In genomic region chr1:53063744-53064515, GRCh38 we compare ENCODE assay signal across 17 cellular contexts. TPM values are rescaled to one million over a fixed set of nuclear protein-coding genes. Genes with fewer than 3 reads are reported as not detected.
DNase-seq lines count a peak whose midpoint lies in the region; ATAC-seq and TF ChIP-seq lines count a peak whose summit lies in the region.
"Had no signal": no experiment of that assay in that cellular context is flagged by ENCODE, and none has a peak within 500 bp of the region (broad histone marks: within the 10 kb centered on the region; RNA-seq: fewer than 3 reads in every experiment).

No MANE protein-coding gene starts in this region.

- intact Hi-C loops in breast epithelium (cut with DNase I; ENCODE audit: low total_unique reads) (no loop called here), mammary epithelial cell (cut with micrococcal nuclease) (no loop called here), uterus (cut with DNase I; ENCODE audit: low total_unique reads) (loop anchor here (10.0 kb wide), 1 partner anchor 121 kb away; no protein-coding TSS in a partner anchor)

- H3K27ac Mint-ChIP-seq in glutamatergic neuron (ENCODE audit: unreplicated experiment) (no peak overlapping the region), neural progenitor cell (no peak overlapping the region)
- H3K27ac Mint-ChIP-seq: activated CD4-positive, alpha-beta T cell treated with anti-CD3 and anti-CD28 coated beads for 36 hours; activated T-cell treated with anti-CD3 and anti-CD28 coated beads, Interleukin-2, amount 50 U/mL, for 24 hours had no signal

- dilution Hi-C loops in mammary epithelial cell (cut with HindIII; ENCODE audit: low sequenced_read_pairs): no loop called here

- no peak for TF ChIP-seq CTCF in breast epithelium (IDR thresholded peaks at IDR 0.05)
- TF ChIP-seq CTCF in mammary epithelial cell (conservative IDR thresholded peaks at IDR 0.05 in 1 of 2, IDR thresholded peaks at IDR 0.05 in 1 of 2; ENCODE audit: extremely low read depth in 1 of 2, insufficient read depth in 1 of 2, low read depth in 1 of 2, low read length in 2 of 2): no peak
- no peak for TF ChIP-seq CTCF in glutamatergic neuron (IDR thresholded peaks at IDR 0.05; ENCODE audit: partially characterized antibody, unreplicated experiment)
- no peak for TF ChIP-seq CTCF in neural progenitor cell (IDR thresholded peaks at IDR 0.05)
- TF ChIP-seq CTCF in uterus (IDR thresholded peaks at IDR 0.05): no peak

- TF ChIP-seq POLR2A in breast epithelium (IDR thresholded peaks at IDR 0.05) (no peak), uterus (IDR thresholded peaks at IDR 0.05) (no peak)

- ATAC-seq in GM21515 (IDR thresholded peaks at IDR 0.05; ENCODE audit: unreplicated experiment) (no peak), GM18519 (IDR thresholded peaks at IDR 0.05; ENCODE audit: low FRiP score, unreplicated experiment) (no peak), HG03139 (IDR thresholded peaks at IDR 0.05; ENCODE audit: unreplicated experiment) (no peak)
- ATAC-seq: A549; activated CD4-positive, alpha-beta T cell treated with anti-CD3 and anti-CD28 coated beads for 36 hours; HepG2 had no signal

- peaks cover 5% of the 10 kb centered on the region for H3F3A ChIP-seq in neural progenitor cell (ENCODE audit: low read depth)

- BruUV-seq in mammary epithelial cell (replicated peaks; lab: Mats Ljungman, UMichigan): no TSS peak

- no peak overlapping the region for H3K4me2 ChIP-seq in mammary epithelial cell (ENCODE audit: insufficient read depth, low read depth, low read length)
- H3K4me2 ChIP-seq in neural progenitor cell: no peak overlapping the region
- H3K4me2 ChIP-seq: A549 had no signal

- H2AFZ ChIP-seq in mammary epithelial cell (ENCODE audit: low read depth, low read length) (no peak overlapping the region), neural progenitor cell (replicated peaks) (no peak overlapping the region)

- CTCF ChIA-PET in mammary epithelial cell (lab: Charles Lee; ENCODE audit: low non-redundant PET): no interaction called here

- no peak overlapping the region for H3K9ac ChIP-seq in mammary epithelial cell (ENCODE audit: insufficient read depth, low read length)
- H3K9ac ChIP-seq in neural progenitor cell: no peak overlapping the region

- H3K27me3 Mint-ChIP-seq in glutamatergic neuron (ENCODE audit: unreplicated experiment): peaks cover 14% of the 10 kb centered on the region
- peaks cover 46% of the 10 kb centered on the region for H3K27me3 Mint-ChIP-seq in neural progenitor cell (ENCODE audit: insufficient read depth, low read depth)

- H3K9me3 ChIP-seq in breast epithelium (no peaks in the 10 kb centered on the region), mammary epithelial cell (replicated peaks; ENCODE audit: insufficient read depth, low read length) (no peaks in the 10 kb centered on the region), neural progenitor cell (ENCODE audit: low read depth) (no peaks in the 10 kb centered on the region), uterus (no peaks in the 10 kb centered on the region)
- H3K9me3 ChIP-seq: A549 had no signal

- DNase-seq in breast epithelium (ENCODE audit: low spot score in 2 of 2): no peak
- DNase-seq in mammary epithelial cell: no peak
- no peak for DNase-seq in glutamatergic neuron
- DNase-seq in neural progenitor cell (ENCODE audit: low spot score): no peak
- no peak for DNase-seq in uterus
- DNase-seq: activated CD4-positive, alpha-beta T cell treated with anti-CD3 and anti-CD28 coated beads for 36 hours; cortex of kidney; NCI-H2171 treated with DMSO at 0.1 percent for 48 hours; NK-92 treated with Interleukin-12 subunit alpha and Interleukin-12 subunit beta, amount 100 ng/mL, for 24 hours; stimulated activated CD4-positive, alpha-beta T cell treated with anti-CD3 and anti-CD28 coated beads, Interleukin-2, amount 100 ng/mL, for 24 hours; T-helper 9 cell had no signal

- 91% methylated on average over 9 of the region's 9 CpGs for WGBS in mammary epithelial cell (ENCODE audit: low coverage, missing lambda C conversion rate)

- H3K36me3 ChIP-seq in breast epithelium: no peaks in the 10 kb centered on the region
- H3K36me3 ChIP-seq in mammary epithelial cell (ENCODE audit: insufficient read depth, low read length): no peaks in the 10 kb centered on the region
- no peaks in the 10 kb centered on the region for H3K36me3 ChIP-seq in neural progenitor cell
- no peaks in the 10 kb centered on the region for H3K36me3 ChIP-seq in uterus

- H3K4me1 Mint-ChIP-seq in glutamatergic neuron (ENCODE audit: low read depth, unreplicated experiment): no peaks in the 10 kb centered on the region
- peaks cover 13% of the 10 kb centered on the region for H3K4me1 Mint-ChIP-seq in neural progenitor cell

- H3K9me3 Mint-ChIP-seq in glutamatergic neuron (ENCODE audit: unreplicated experiment) (peaks cover 5% of the 10 kb centered on the region), neural progenitor cell (no peaks in the 10 kb centered on the region)
- H3K9me3 Mint-ChIP-seq: activated T-cell treated with anti-CD3 and anti-CD28 coated beads, Interleukin-2, amount 50 U/mL, for 24 hours had no signal

- H3K27me3 ChIP-seq in breast epithelium: peaks cover 4 to 6% of the 10 kb centered on the region in 2 donors
- peaks cover 25% of the 10 kb centered on the region for H3K27me3 ChIP-seq in mammary epithelial cell (ENCODE audit: insufficient read depth, low read length)
- H3K27me3 ChIP-seq in neural progenitor cell: peaks cover 66% of the 10 kb centered on the region
- no peaks in the 10 kb centered on the region for H3K27me3 ChIP-seq in uterus

- H3K27ac ChIP-seq in breast epithelium: peak overlapping the region in 1 of 2 donors; percentile 94
- H3K27ac ChIP-seq in mammary epithelial cell (ENCODE audit: insufficient read depth, low read depth, low read length): no peak overlapping the region
- no peak overlapping the region for H3K27ac ChIP-seq in neural progenitor cell
- peak overlapping the region; percentile 84 to 88 for H3K27ac ChIP-seq in uterus
- H3K27ac ChIP-seq: A549 had no signal

- no peaks in the 10 kb centered on the region for H3K36me3 Mint-ChIP-seq in glutamatergic neuron (ENCODE audit: unreplicated experiment)
- H3K36me3 Mint-ChIP-seq in neural progenitor cell: no peaks in the 10 kb centered on the region

- no peaks in the 10 kb centered on the region for H3K79me2 ChIP-seq in mammary epithelial cell (ENCODE audit: insufficient read depth, low read length)
- no peaks in the 10 kb centered on the region for H3K79me2 ChIP-seq in neural progenitor cell (ENCODE audit: low read depth)

- in situ Hi-C loops in mammary epithelial cell (cut with MboI; ENCODE audit: low sequenced_read_pairs in 2 of 2): no loop called here

- H3K4me3 ChIP-seq in breast epithelium (peak overlapping the region; percentile 70 to 83 (median 72)), mammary epithelial cell (replicated peaks in 1 of 3; ENCODE audit: insufficient read depth in 1 of 3, low read depth in 2 of 3, low read length in 3 of 3) (no peak overlapping the region), neural progenitor cell (no peak overlapping the region), uterus (peak overlapping the region in 1 of 2 donors; percentile 90)
- H3K4me3 ChIP-seq: A549 had no signal

- H3K4me3 Mint-ChIP-seq in glutamatergic neuron (ENCODE audit: unreplicated experiment): peak overlapping the region; percentile 63
- H3K4me3 Mint-ChIP-seq in neural progenitor cell: peak overlapping the region; percentile 37

- H4K20me1 ChIP-seq in mammary epithelial cell (ENCODE audit: insufficient read depth, low read length): no peaks in the 10 kb centered on the region
- H4K20me1 ChIP-seq in neural progenitor cell (ENCODE audit: low read depth): no peaks in the 10 kb centered on the region

- H3K4me1 ChIP-seq in breast epithelium: no peaks in the 10 kb centered on the region
- H3K4me1 ChIP-seq in mammary epithelial cell (ENCODE audit: insufficient read depth, low read length): peaks cover 3% of the 10 kb centered on the region
- H3K4me1 ChIP-seq in neural progenitor cell: peaks cover 10% of the 10 kb centered on the region
- H3K4me1 ChIP-seq in uterus: peaks cover 2 to 3% of the 10 kb centered on the region in 2 donors
- H3K4me1 ChIP-seq: A549 had no signal

RNA-seq across cellular contexts. Expression of gene PODN, which starts 1.9 kb away (rescaled TPM):
- total RNA-seq in breast epithelium (100 to 1,000 TPM in 1 of 3 donors, 10 to 100 TPM in 2; 55.1 to 246 (median 83.1) TPM), mammary epithelial cell (not detected), glutamatergic neuron (ENCODE audit: unreplicated experiment) (3.1 TPM), neural progenitor cell (ENCODE audit: low replicate concordance) (0.09 TPM in 1 of 2 replicates, not detected in the other), uterus (100 to 1,000 TPM in 1 of 4 donors, 10 to 100 TPM in 3; 20.9 to 100 (median 71.8) TPM)
- polyA plus RNA-seq in mammary epithelial cell: not detected
- polyA minus RNA-seq in mammary epithelial cell: not detected
- total RNA-seq: activated CD4-positive, alpha-beta T cell treated with anti-CD3 and anti-CD28 coated beads for 36 hours; HepG2 had no signal

Comparison
In these comparisons a context has a peak if more than half of its experiments do, and no peak if none do; other contexts are left out.
1. H3K4me3 ChIP-seq: peak in breast epithelium (3 of 3); none in mammary epithelial cell (0 of 3) and neural progenitor cell (single experiment).
2. H3K27ac ChIP-seq: peak in uterus (2 of 2); none in mammary epithelial cell (single experiment) and neural progenitor cell (single experiment).